ENCODE assay signal across 20 cellular contexts in genomic region chr6:41343641-41344187, GRCh38. TPM values are rescaled to one million over a fixed set of nuclear protein-coding genes. Genes with fewer than 3 reads are reported as not detected.
DNase-seq lines count a peak whose midpoint lies in the region; ATAC-seq and TF ChIP-seq lines count a peak whose summit lies in the region.
"Had no signal": no experiment of that assay in that cellular context is flagged by ENCODE, and none has a peak within 500 bp of the region (broad histone marks: within the 10 kb centered on the region; RNA-seq: fewer than 3 reads in every experiment).

No MANE protein-coding gene starts in this region.

- no TSS peak for BruUV-seq in PC-3 (replicated peaks; lab: Mats Ljungman, UMichigan)

- no peak overlapping the region for H3K4me3 Mint-ChIP-seq in natural killer cell treated with Interleukin-12 subunit alpha and Interleukin-12 subunit beta and Interleukin-15 and Interleukin-18, amount 100 ng/mL, for 72 hours
- no peak overlapping the region for H3K4me3 Mint-ChIP-seq in natural killer cell
- peak overlapping the region; percentile 55 for H3K4me3 Mint-ChIP-seq in activated CD8-positive, alpha-beta T cell treated with anti-CD3 and anti-CD28 coated beads, Interleukin-2, amount 10 ng/mL, durations not matched to agents 7 days and 5 days

- no peak overlapping the region for H3K56ac ChIP-seq in mesendoderm (ENCODE audit: low read length)

- H3K79me2 ChIP-seq in osteoblast (ENCODE audit: insufficient read depth, low read length) (no peaks in the 10 kb centered on the region), mesendoderm (ENCODE audit: control insufficient read depth, insufficient read depth, low read length) (no peaks in the 10 kb centered on the region), PC-3 (ENCODE audit: low read length) (no peaks in the 10 kb centered on the region)

- H2AFZ ChIP-seq in osteoblast (ENCODE audit: low read length) (no peak overlapping the region), PC-3 (ENCODE audit: low read length) (no peak overlapping the region)
- H2AFZ ChIP-seq: PC-9 had no signal

- H4K8ac ChIP-seq in mesendoderm (ENCODE audit: low read depth, low read length), result no peak overlapping the region

- H3K27ac ChIP-seq in osteoblast (ENCODE audit: low read depth, low read length) (no peak overlapping the region), mesendoderm (ENCODE audit: low read depth, low read length) (no peak overlapping the region), PC-3 (ENCODE audit: low read length) (no peak overlapping the region)
- H3K27ac ChIP-seq: C4-2B, PC-9, SJCRH30 had no signal

- H3K4me2 ChIP-seq in osteoblast (ENCODE audit: insufficient read depth, low read length) (no peak overlapping the region), mesendoderm (ENCODE audit: low read length) (no peak overlapping the region), PC-3 (ENCODE audit: low read length) (no peak overlapping the region)
- H3K4me2 ChIP-seq: PC-9 had no signal

- intact Hi-C loops in natural killer cell (cut with micrococcal nuclease) (no loop called here), PC-3 (cut with micrococcal nuclease) (no loop called here)

- no peak overlapping the region for H3K4me3 ChIP-seq in osteoblast (ENCODE audit: insufficient read depth, low read length)
- no peak overlapping the region for H3K4me3 ChIP-seq in mesendoderm (ENCODE audit: low read length)
- H3K4me3 ChIP-seq in PC-3 (ENCODE audit: low read length), result no peak overlapping the region
- H3K4me3 ChIP-seq: PC-9, SJCRH30 had no signal

- no peak overlapping the region for H3K4ac ChIP-seq in mesendoderm (ENCODE audit: low read depth, low read length)

- H3F3A ChIP-seq in PC-3 (ENCODE audit: low read length, unreplicated experiment), result no peaks in the 10 kb centered on the region

- H3K9me2 ChIP-seq in PC-3 (replicated peaks; ENCODE audit: low read length), result no peaks in the 10 kb centered on the region

- H4K20me1 ChIP-seq in osteoblast (ENCODE audit: insufficient read depth, low read length) (no peaks in the 10 kb centered on the region), PC-3 (ENCODE audit: low read length) (no peaks in the 10 kb centered on the region)

- peaks cover 36 to 57% of the 10 kb centered on the region in 2 donors for H3K4me1 Mint-ChIP-seq in natural killer cell treated with Interleukin-12 subunit alpha and Interleukin-12 subunit beta and Interleukin-15 and Interleukin-18, amount 100 ng/mL, for 72 hours (ENCODE audit: low read depth in 2 of 2)
- H3K4me1 Mint-ChIP-seq in natural killer cell, result peaks cover 21 to 38% of the 10 kb centered on the region in 2 donors
- H3K4me1 Mint-ChIP-seq in activated CD8-positive, alpha-beta T cell treated with anti-CD3 and anti-CD28 coated beads, Interleukin-2, amount 10 ng/mL, durations not matched to agents 7 days and 5 days (ENCODE audit: low read depth), result peaks cover 79% of the 10 kb centered on the region

- CTCF ChIA-PET in activated CD8-positive, alpha-beta T cell treated with anti-CD3 and anti-CD28 coated beads, Interleukin-2, amount 10 ng/mL, durations not matched to agents 7 days and 5 days (lab: Charles Lee), result interaction anchor here (4.1 to 9.3 kb wide), 2 partner anchors 9 to 24 kb away, joined by 29 to 114 read pairs; partner anchors contain the start of gene NCR2
- CTCF ChIA-PET in PC-3 (lab: Charles Lee), result no interaction called here

- no peaks in the 10 kb centered on the region for H3K27me3 Mint-ChIP-seq in natural killer cell treated with Interleukin-12 subunit alpha and Interleukin-12 subunit beta and Interleukin-15 and Interleukin-18, amount 100 ng/mL, for 72 hours
- H3K27me3 Mint-ChIP-seq in natural killer cell (ENCODE audit: low read depth in 2 of 2), result peaks cover 0 to 6% of the 10 kb centered on the region in 2 donors
- no peaks in the 10 kb centered on the region for H3K27me3 Mint-ChIP-seq in activated CD8-positive, alpha-beta T cell treated with anti-CD3 and anti-CD28 coated beads, Interleukin-2, amount 10 ng/mL, durations not matched to agents 7 days and 5 days (ENCODE audit: low read depth)

- no peak overlapping the region for H4K5ac ChIP-seq in mesendoderm (ENCODE audit: low read length)

- no peaks in the 10 kb centered on the region for H3K36me3 ChIP-seq in osteoblast (ENCODE audit: insufficient read depth, low read length)
- no peaks in the 10 kb centered on the region for H3K36me3 ChIP-seq in mesendoderm (ENCODE audit: control insufficient read depth, insufficient read depth, low read length)
- H3K36me3 ChIP-seq in PC-3 (ENCODE audit: low read depth, low read length), result no peaks in the 10 kb centered on the region
- H3K36me3 ChIP-seq: SJCRH30 had no signal

- no peak overlapping the region for H2BK5ac ChIP-seq in mesendoderm (ENCODE audit: low read length)

- H2BK120ac ChIP-seq in mesendoderm (ENCODE audit: low read depth, low read length), result no peak overlapping the region

- H3K79me1 ChIP-seq in mesendoderm (ENCODE audit: low read length), result no peaks in the 10 kb centered on the region

- H3K27ac Mint-ChIP-seq in natural killer cell treated with Interleukin-12 subunit alpha and Interleukin-12 subunit beta and Interleukin-15 and Interleukin-18, amount 100 ng/mL, for 72 hours, result peak overlapping the region; percentile 96
- H3K27ac Mint-ChIP-seq in natural killer cell, result peak overlapping the region in 1 of 2 donors; percentile 85
- H3K27ac Mint-ChIP-seq in activated CD8-positive, alpha-beta T cell treated with anti-CD3 and anti-CD28 coated beads, Interleukin-2, amount 10 ng/mL, durations not matched to agents 7 days and 5 days, result peak overlapping the region; percentile 91

- no peak overlapping the region for H3K18ac ChIP-seq in mesendoderm (ENCODE audit: low read length)

- no peak overlapping the region for H2AK5ac ChIP-seq in mesendoderm (ENCODE audit: low read length)

- H3K23ac ChIP-seq in mesendoderm (ENCODE audit: low read length), result no peak overlapping the region

- ATAC-seq in natural killer cell treated with Interleukin-12 subunit alpha and Interleukin-12 subunit beta and Interleukin-15 and Interleukin-18, amount 100 ng/mL, for 72 hours, result no peak
- ATAC-seq in natural killer cell (no peak), GM19023 (IDR thresholded peaks at IDR 0.05; ENCODE audit: unreplicated experiment) (no peak), PC-3 (no peak)
- no peak for ATAC-seq in activated CD8-positive, alpha-beta T cell treated with anti-CD3 and anti-CD28 coated beads, Interleukin-2, amount 10 ng/mL, durations not matched to agents 7 days and 5 days
- ATAC-seq: HepG2 had no signal

- H3K9me3 Mint-ChIP-seq in natural killer cell treated with Interleukin-12 subunit alpha and Interleukin-12 subunit beta and Interleukin-15 and Interleukin-18, amount 100 ng/mL, for 72 hours, result peaks cover 5% of the 10 kb centered on the region
- no peaks in the 10 kb centered on the region for H3K9me3 Mint-ChIP-seq in natural killer cell
- peaks cover 4% of the 10 kb centered on the region for H3K9me3 Mint-ChIP-seq in activated CD8-positive, alpha-beta T cell treated with anti-CD3 and anti-CD28 coated beads, Interleukin-2, amount 10 ng/mL, durations not matched to agents 7 days and 5 days (ENCODE audit: insufficient read depth)

- H3K9me3 ChIP-seq in osteoblast (ENCODE audit: low read depth, low read length) (no peaks in the 10 kb centered on the region), PC-3 (ENCODE audit: low read length) (0 out of 2 replicates have a peak, but pooled peaks cover 7% of the 10 kb centered on the region)
- H3K9me3 ChIP-seq: SJCRH30 had no signal

- DNase-seq in natural killer cell treated with Interleukin-12 subunit alpha and Interleukin-12 subunit beta and Interleukin-15 and Interleukin-18, amount 100 ng/mL, for 72 hours (ENCODE audit: low spot score), result no peak
- no peak for DNase-seq in natural killer cell
- no peak for DNase-seq in activated CD8-positive, alpha-beta T cell treated with anti-CD3 and anti-CD28 coated beads, Interleukin-2, amount 10 ng/mL, durations not matched to agents 7 days and 5 days
- peak; percentile 15 for DNase-seq in osteoblast (ENCODE audit: insufficient read length, low spot score, missing footprints)
- DNase-seq in mesendoderm, result no peak
- no peak for DNase-seq in PC-3
- DNase-seq: ACHN, DMS79, KG1, MV-4-11, NCI-H1694 treated with DMSO at 0.1 percent for 48 hours, NCI-H2107, NCI-H2227 treated with DMSO at 0.1 percent for 48 hours, NCI-H524, PC-9, SJCRH30 had no signal

- H3K4me1 ChIP-seq in osteoblast (ENCODE audit: insufficient read depth, low read length) (no peaks in the 10 kb centered on the region), mesendoderm (ENCODE audit: control insufficient read depth, low read depth, low read length) (no peaks in the 10 kb centered on the region), PC-3 (ENCODE audit: insufficient read depth, low read length) (no peaks in the 10 kb centered on the region)
- H3K4me1 ChIP-seq: SJCRH30 had no signal

- no peak for TF ChIP-seq CTCF in natural killer cell (IDR thresholded peaks at IDR 0.05)
- TF ChIP-seq CTCF in osteoblast (IDR thresholded peaks at IDR 0.05; ENCODE audit: extremely low read depth, low read depth, low read length), result no peak
- TF ChIP-seq CTCF in PC-3 (conservative IDR thresholded peaks at IDR 0.05; ENCODE audit: low read depth, low read length), result no peak

- WGBS in mesendoderm (ENCODE audit: extremely low coverage, insufficient coverage, low lambda C conversion rate), result no CpG with 5 or more reads among the region's 7 CpGs

- H3K27me3 ChIP-seq in osteoblast (ENCODE audit: insufficient read depth, low read length) (peaks cover 3% of the 10 kb centered on the region), mesendoderm (ENCODE audit: insufficient read depth, low read length, poor library complexity) (no peaks in the 10 kb centered on the region), PC-3 (ENCODE audit: low read length) (peaks cover 77% of the 10 kb centered on the region)
- H3K27me3 ChIP-seq: SJCRH30 had no signal

- no peak overlapping the region for H2BK15ac ChIP-seq in mesendoderm (replicated peaks; ENCODE audit: low read depth)

- POLR2A ChIA-PET in activated CD8-positive, alpha-beta T cell treated with anti-CD3 and anti-CD28 coated beads, Interleukin-2, amount 10 ng/mL, durations not matched to agents 7 days and 5 days (lab: Charles Lee), result interaction anchor here (5.3 kb wide), 1 partner anchor 9 kb away, joined by 96 read pairs; the partner anchor contains the start of gene NCR2
- POLR2A ChIA-PET in PC-3 (lab: Charles Lee; ENCODE audit: unreplicated experiment), result no interaction called here

- peaks cover 4% of the 10 kb centered on the region for H3K36me3 Mint-ChIP-seq in natural killer cell treated with Interleukin-12 subunit alpha and Interleukin-12 subunit beta and Interleukin-15 and Interleukin-18, amount 100 ng/mL, for 72 hours
- H3K36me3 Mint-ChIP-seq in natural killer cell, result no peaks in the 10 kb centered on the region
- peaks cover 49% of the 10 kb centered on the region for H3K36me3 Mint-ChIP-seq in activated CD8-positive, alpha-beta T cell treated with anti-CD3 and anti-CD28 coated beads, Interleukin-2, amount 10 ng/mL, durations not matched to agents 7 days and 5 days (ENCODE audit: low read depth)

- H3K9ac ChIP-seq in mesendoderm (ENCODE audit: low read length), result no peak overlapping the region
- H3K9ac ChIP-seq in PC-3 (ENCODE audit: low read length), result no peak overlapping the region

RNA-seq across cellular contexts. Expression of gene NCR2, which starts 8.3 kb away (rescaled TPM):
- total RNA-seq in natural killer cell treated with Interleukin-12 subunit alpha and Interleukin-12 subunit beta and Interleukin-15 and Interleukin-18, amount 100 ng/mL, for 72 hours, result 1 to 10 TPM in 1 of 2 donors, not detected in 1; 1.0 TPM
- total RNA-seq in natural killer cell (not detected), osteoblast (not detected in 2 replicates), PC-3 (2014; rRNA removed) (not detected in 2 replicates)
- 1 to 10 TPM in 1 of 2 experiments, under 1 TPM in 1; 0.45 to 1.3 TPM for total RNA-seq in activated CD8-positive, alpha-beta T cell treated with anti-CD3 and anti-CD28 coated beads, Interleukin-2, amount 10 ng/mL, durations not matched to agents 7 days and 5 days
- not detected for polyA plus RNA-seq in mesendoderm (2013, experiment 1 of 2)
- polyA plus RNA-seq in mesendoderm (2013, experiment 2 of 2), result not detected
- total RNA-seq: H4, HepG2, PC-9, SJCRH30 had no signal
- polyA plus RNA-seq: HepG2 had no signal

RNA-seq across cellular contexts. Expression of gene TREM1, which starts 57.2 kb away (rescaled TPM):
- under 1 TPM in 1 of 2 donors, not detected in 1; 0.38 TPM for total RNA-seq in natural killer cell treated with Interleukin-12 subunit alpha and Interleukin-12 subunit beta and Interleukin-15 and Interleukin-18, amount 100 ng/mL, for 72 hours
- total RNA-seq in natural killer cell (10 to 100 TPM in 1 of 3 donors, 1 to 10 TPM in 2; 9.5 to 44.2 (median 9.8) TPM), osteoblast (0.72 and 1.8 TPM in 2 replicates), PC-3 (2014; rRNA removed) (0.98 TPM in 1 of 2 replicates, not detected in the other)
- not detected for total RNA-seq in activated CD8-positive, alpha-beta T cell treated with anti-CD3 and anti-CD28 coated beads, Interleukin-2, amount 10 ng/mL, durations not matched to agents 7 days and 5 days
- polyA plus RNA-seq in mesendoderm (2013, experiment 1 of 2), result 0.03 TPM
- 0.07 TPM for polyA plus RNA-seq in mesendoderm (2013, experiment 2 of 2)
- total RNA-seq: HepG2, PC-9, SJCRH30 had no signal
